Comparison of ENCODE assay signal across 8 cellular contexts in the genomic region with DNA sequence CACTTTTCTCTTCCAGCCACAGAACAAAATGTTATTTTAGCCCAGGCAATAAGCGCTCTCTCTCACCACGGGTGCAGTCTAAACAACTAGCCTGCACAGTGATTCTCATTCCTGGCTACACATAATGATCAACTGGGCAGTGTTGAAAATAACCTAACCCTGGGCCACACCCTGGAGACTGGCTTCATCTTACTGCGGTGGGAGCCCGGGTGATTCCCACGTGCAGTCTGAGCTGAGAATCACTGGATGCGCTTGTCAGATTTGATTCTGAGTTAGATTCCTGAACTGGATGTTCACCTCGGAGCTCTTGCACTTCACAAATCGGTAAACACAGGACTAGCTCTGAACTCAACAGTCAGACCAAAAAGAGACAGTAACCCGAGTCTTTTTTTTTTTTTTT.
DNase-seq lines count a peak whose midpoint lies in the region; ATAC-seq, FAIRE-seq and TF ChIP-seq lines count a peak whose summit lies in the region.

No MANE protein-coding gene starts in this region.

- H3K4me3 ChIP-seq in HUES48 (ENCODE audit: low read depth, low read length): no peak overlapping the region
- peak overlapping the region; percentile 2 to 34 for H3K4me3 ChIP-seq in neutrophil (ENCODE audit: low read depth in 1 of 2, low read length in 1 of 2)

- H3K36me3 Mint-ChIP-seq in central memory CD8-positive, alpha-beta T cell (ENCODE audit: insufficient read depth): peaks cover 70% of the 10 kb centered on the region

- H3K4me1 ChIP-seq in HUES48 (ENCODE audit: control insufficient read depth, insufficient read depth, low read length) (peaks cover 32% of the 10 kb centered on the region), neutrophil (ENCODE audit: control insufficient read depth in 1 of 2, insufficient read depth in 1 of 2, low read depth in 1 of 2, low read length in 1 of 2) (peaks cover 16 to 19% of the 10 kb centered on the region in 2 experiments)

- H3K36me3 ChIP-seq in HUES48 (ENCODE audit: control insufficient read depth, insufficient read depth, low read length): no peaks in the 10 kb centered on the region
- peaks cover 22% of the 10 kb centered on the region for H3K36me3 ChIP-seq in neutrophil

- DNase-seq in central memory CD8-positive, alpha-beta T cell (ENCODE audit: low spot score in 2 of 2): no peak
- DNase-seq in GOT3 (lab: John Stamatoyannopoulos, UW) (no peak), H54 (ENCODE audit: insufficient read length, low spot score) (no peak)
- no peak for DNase-seq in effector CD4-positive, alpha-beta T cell

- H3K9me3 ChIP-seq in HUES48 (ENCODE audit: control insufficient read depth, insufficient read depth, low read length): no peaks in the 10 kb centered on the region
- H3K9me3 ChIP-seq in neutrophil: no peaks in the 10 kb centered on the region

- no peak for TF ChIP-seq POLR2A in H54 (IDR thresholded peaks at IDR 0.05; ENCODE audit: low read depth, low read length)

- H3K27me3 ChIP-seq in HUES48 (ENCODE audit: control insufficient read depth, insufficient read depth, low read length): no peaks in the 10 kb centered on the region
- no peaks in the 10 kb centered on the region for H3K27me3 ChIP-seq in neutrophil

- H3K27me3 Mint-ChIP-seq in central memory CD8-positive, alpha-beta T cell: no peaks in the 10 kb centered on the region

- H3K9ac ChIP-seq in HUES48 (ENCODE audit: low read depth, low read length): no peak overlapping the region

- peak overlapping the region; percentile 86 for H3K27ac ChIP-seq in HUES48 (ENCODE audit: low read depth, low read length)
- H3K27ac ChIP-seq in neutrophil: peak overlapping the region; percentile 81

- H3K9me3 Mint-ChIP-seq in central memory CD8-positive, alpha-beta T cell: no peaks in the 10 kb centered on the region

- ATAC-seq in GM18907 (IDR thresholded peaks at IDR 0.05; ENCODE audit: unreplicated experiment) (peak; percentile 24), GM18861 (IDR thresholded peaks at IDR 0.05; ENCODE audit: unreplicated experiment) (no peak)
- peak; percentile 11 for ATAC-seq in central memory CD8-positive, alpha-beta T cell (replicated peaks; ENCODE audit: extremely low read depth, poor library complexity, severe bottlenecking)

- peak overlapping the region; percentile 75 for H3K4me3 Mint-ChIP-seq in central memory CD8-positive, alpha-beta T cell

- TF ChIP-seq CTCF in neutrophil (IDR thresholded peaks at IDR 0.05): no peak

- no peak for FAIRE-seq in H54 (lab: Jason Lieb, UNC)

- H3K27ac Mint-ChIP-seq in central memory CD8-positive, alpha-beta T cell (ENCODE audit: low read depth): peak overlapping the region; percentile 87

- peaks cover 68% of the 10 kb centered on the region for H3K4me1 Mint-ChIP-seq in central memory CD8-positive, alpha-beta T cell
